1 cellular context compared by ENCODE assay signal in the genomic region with DNA sequence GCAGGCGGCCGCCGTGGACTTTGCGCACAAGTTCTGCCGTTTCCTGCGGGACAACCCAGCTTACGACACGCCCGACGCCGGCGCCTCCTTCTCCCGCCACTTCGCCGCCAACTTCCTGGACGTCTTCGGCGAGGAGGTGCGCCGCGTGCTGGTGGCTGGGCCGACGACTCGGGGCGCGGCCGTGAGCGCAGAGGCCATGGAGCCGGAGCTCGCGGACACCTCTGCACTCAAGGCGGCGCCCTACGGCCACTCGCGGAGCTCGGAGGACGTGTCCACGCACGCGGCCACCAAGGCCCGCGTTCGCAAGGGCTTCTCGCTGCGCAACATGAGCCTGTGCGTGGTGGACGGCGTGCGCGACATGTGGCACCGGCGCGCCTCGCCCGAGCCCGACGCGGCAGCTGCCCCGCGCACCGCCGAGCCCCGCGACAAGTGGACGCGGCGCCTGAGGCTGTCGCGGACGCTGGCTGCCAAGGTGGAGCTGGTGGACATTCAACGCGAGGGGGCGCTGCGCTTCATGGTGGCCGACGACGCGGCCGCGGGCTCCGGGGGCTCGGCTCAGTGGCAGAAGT.
TF ChIP-seq lines count a peak whose summit lies in the region.

No MANE protein-coding gene starts in this region.

TF ChIP-seq in WTC11, 78 proteins besides CTCF, POLR2A, EP300 and RAD21 (continued from another document):
- TF ChIP-seq, protein P1, sequence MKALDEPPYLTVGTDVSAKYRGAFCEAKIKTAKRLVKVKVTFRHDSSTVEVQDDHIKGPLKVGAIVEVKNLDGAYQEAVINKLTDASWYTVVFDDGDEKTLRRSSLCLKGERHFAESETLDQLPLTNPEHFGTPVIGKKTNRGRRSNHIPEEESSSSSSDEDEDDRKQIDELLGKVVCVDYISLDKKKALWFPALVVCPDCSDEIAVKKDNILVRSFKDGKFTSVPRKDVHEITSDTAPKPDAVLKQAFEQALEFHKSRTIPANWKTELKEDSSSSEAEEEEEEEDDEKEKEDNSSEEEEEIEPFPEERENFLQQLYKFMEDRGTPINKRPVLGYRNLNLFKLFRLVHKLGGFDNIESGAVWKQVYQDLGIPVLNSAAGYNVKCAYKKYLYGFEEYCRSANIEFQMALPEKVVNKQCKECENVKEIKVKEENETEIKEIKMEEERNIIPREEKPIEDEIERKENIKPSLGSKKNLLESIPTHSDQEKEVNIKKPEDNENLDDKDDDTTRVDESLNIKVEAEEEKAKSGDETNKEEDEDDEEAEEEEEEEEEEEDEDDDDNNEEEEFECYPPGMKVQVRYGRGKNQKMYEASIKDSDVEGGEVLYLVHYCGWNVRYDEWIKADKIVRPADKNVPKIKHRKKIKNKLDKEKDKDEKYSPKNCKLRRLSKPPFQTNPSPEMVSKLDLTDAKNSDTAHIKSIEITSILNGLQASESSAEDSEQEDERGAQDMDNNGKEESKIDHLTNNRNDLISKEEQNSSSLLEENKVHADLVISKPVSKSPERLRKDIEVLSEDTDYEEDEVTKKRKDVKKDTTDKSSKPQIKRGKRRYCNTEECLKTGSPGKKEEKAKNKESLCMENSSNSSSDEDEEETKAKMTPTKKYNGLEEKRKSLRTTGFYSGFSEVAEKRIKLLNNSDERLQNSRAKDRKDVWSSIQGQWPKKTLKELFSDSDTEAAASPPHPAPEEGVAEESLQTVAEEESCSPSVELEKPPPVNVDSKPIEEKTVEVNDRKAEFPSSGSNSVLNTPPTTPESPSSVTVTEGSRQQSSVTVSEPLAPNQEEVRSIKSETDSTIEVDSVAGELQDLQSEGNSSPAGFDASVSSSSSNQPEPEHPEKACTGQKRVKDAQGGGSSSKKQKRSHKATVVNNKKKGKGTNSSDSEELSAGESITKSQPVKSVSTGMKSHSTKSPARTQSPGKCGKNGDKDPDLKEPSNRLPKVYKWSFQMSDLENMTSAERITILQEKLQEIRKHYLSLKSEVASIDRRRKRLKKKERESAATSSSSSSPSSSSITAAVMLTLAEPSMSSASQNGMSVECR (CRISPR knock-in tag; IDR thresholded peaks at IDR 0.05; ENCODE audit: borderline replicate concordance) = no peak; the same call in 1 of the 2 replicates
- TF ChIP-seq NR3C1 (CRISPR knock-in tag; conservative IDR thresholded peaks at IDR 0.05; ENCODE audit: low read depth) = peak; percentile 63; the same call in 1 of the 2 replicates
- TF ChIP-seq, protein P2, sequence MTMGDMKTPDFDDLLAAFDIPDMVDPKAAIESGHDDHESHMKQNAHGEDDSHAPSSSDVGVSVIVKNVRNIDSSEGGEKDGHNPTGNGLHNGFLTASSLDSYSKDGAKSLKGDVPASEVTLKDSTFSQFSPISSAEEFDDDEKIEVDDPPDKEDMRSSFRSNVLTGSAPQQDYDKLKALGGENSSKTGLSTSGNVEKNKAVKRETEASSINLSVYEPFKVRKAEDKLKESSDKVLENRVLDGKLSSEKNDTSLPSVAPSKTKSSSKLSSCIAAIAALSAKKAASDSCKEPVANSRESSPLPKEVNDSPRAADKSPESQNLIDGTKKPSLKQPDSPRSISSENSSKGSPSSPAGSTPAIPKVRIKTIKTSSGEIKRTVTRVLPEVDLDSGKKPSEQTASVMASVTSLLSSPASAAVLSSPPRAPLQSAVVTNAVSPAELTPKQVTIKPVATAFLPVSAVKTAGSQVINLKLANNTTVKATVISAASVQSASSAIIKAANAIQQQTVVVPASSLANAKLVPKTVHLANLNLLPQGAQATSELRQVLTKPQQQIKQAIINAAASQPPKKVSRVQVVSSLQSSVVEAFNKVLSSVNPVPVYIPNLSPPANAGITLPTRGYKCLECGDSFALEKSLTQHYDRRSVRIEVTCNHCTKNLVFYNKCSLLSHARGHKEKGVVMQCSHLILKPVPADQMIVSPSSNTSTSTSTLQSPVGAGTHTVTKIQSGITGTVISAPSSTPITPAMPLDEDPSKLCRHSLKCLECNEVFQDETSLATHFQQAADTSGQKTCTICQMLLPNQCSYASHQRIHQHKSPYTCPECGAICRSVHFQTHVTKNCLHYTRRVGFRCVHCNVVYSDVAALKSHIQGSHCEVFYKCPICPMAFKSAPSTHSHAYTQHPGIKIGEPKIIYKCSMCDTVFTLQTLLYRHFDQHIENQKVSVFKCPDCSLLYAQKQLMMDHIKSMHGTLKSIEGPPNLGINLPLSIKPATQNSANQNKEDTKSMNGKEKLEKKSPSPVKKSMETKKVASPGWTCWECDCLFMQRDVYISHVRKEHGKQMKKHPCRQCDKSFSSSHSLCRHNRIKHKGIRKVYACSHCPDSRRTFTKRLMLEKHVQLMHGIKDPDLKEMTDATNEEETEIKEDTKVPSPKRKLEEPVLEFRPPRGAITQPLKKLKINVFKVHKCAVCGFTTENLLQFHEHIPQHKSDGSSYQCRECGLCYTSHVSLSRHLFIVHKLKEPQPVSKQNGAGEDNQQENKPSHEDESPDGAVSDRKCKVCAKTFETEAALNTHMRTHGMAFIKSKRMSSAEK (CRISPR knock-in tag; IDR thresholded peaks at IDR 0.05; ENCODE audit: borderline replicate concordance) = no peak
- TF ChIP-seq, protein P3, sequence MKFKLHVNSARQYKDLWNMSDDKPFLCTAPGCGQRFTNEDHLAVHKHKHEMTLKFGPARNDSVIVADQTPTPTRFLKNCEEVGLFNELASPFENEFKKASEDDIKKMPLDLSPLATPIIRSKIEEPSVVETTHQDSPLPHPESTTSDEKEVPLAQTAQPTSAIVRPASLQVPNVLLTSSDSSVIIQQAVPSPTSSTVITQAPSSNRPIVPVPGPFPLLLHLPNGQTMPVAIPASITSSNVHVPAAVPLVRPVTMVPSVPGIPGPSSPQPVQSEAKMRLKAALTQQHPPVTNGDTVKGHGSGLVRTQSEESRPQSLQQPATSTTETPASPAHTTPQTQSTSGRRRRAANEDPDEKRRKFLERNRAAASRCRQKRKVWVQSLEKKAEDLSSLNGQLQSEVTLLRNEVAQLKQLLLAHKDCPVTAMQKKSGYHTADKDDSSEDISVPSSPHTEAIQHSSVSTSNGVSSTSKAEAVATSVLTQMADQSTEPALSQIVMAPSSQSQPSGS (CRISPR knock-in tag; IDR thresholded peaks at IDR 0.05; ENCODE audit: borderline replicate concordance, low read depth) = no peak
- TF ChIP-seq, protein P4, sequence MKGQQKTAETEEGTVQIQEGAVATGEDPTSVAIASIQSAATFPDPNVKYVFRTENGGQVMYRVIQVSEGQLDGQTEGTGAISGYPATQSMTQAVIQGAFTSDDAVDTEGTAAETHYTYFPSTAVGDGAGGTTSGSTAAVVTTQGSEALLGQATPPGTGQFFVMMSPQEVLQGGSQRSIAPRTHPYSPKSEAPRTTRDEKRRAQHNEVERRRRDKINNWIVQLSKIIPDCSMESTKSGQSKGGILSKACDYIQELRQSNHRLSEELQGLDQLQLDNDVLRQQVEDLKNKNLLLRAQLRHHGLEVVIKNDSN (CRISPR knock-in tag; IDR thresholded peaks at IDR 0.05) = no peak
- peak; percentile 51; the same call in 1 of the 2 replicates for TF ChIP-seq SP1 (CRISPR knock-in tag; conservative IDR thresholded peaks at IDR 0.05)
- TF ChIP-seq, protein P5, sequence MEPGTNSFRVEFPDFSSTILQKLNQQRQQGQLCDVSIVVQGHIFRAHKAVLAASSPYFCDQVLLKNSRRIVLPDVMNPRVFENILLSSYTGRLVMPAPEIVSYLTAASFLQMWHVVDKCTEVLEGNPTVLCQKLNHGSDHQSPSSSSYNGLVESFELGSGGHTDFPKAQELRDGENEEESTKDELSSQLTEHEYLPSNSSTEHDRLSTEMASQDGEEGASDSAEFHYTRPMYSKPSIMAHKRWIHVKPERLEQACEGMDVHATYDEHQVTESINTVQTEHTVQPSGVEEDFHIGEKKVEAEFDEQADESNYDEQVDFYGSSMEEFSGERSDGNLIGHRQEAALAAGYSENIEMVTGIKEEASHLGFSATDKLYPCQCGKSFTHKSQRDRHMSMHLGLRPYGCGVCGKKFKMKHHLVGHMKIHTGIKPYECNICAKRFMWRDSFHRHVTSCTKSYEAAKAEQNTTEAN (CRISPR knock-in tag; IDR thresholded peaks at IDR 0.05) = peak; percentile 64; the same call in 1 of the 2 replicates
